In genomic region chr22:24791362-24791761, GRCh38 we compare ENCODE assay signal across 30 cellular contexts. TPM values are rescaled to one million over a fixed set of nuclear protein-coding genes. Genes with fewer than 3 reads are reported as not detected.
"Had no signal": no experiment of that assay in that cellular context is flagged by ENCODE, and none has a peak within 500 bp of the region (broad histone marks: within the 10 kb centered on the region; RNA-seq: fewer than 3 reads in every experiment).

No MANE protein-coding gene starts in this region.

- H3K27ac ChIP-seq: coronary artery, dorsolateral prefrontal cortex, epithelial cell of prostate, esophagus squamous epithelium, gastrocnemius medialis, heart right ventricle, left lung, lower lobe of right lung had no signal

- ATAC-seq: esophagus mucosa, gastrocnemius medialis, heart right ventricle, left cardiac atrium, left lung, left ventricle myocardium superior, lower lobe of right lung, mucosa of descending colon had no signal

- H3K36me3 Mint-ChIP-seq: mesothelial cell of epicardium had no signal

- DNase-seq: dermis blood vessel endothelial cell; dorsolateral prefrontal cortex; effector CD4-positive, alpha-beta T cell; effector memory CD4-positive, alpha-beta T cell; erythroblast; esophagus squamous epithelium; foreskin fibroblast; foreskin melanocyte; gastrocnemius medialis; glutamatergic neuron; head of caudate nucleus; heart right ventricle; hippocampal formation; left cardiac atrium; left lung; left ventricle myocardium superior; lower lobe of right lung; mesenchymal stem cell; mucosa of descending colon had no signal

- H3K36me3 ChIP-seq: esophagus squamous epithelium, gastrocnemius medialis, heart right ventricle, left lung, lower lobe of right lung had no signal

- H3K4me3 ChIP-seq: coronary artery, dorsolateral prefrontal cortex, esophagus squamous epithelium, gastrocnemius medialis, heart right ventricle, left lung, lower lobe of right lung, mucosa of descending colon had no signal

- H3K4me1 Mint-ChIP-seq: mesothelial cell of epicardium had no signal

- H3K9me3 ChIP-seq: esophagus squamous epithelium, gastrocnemius medialis, heart right ventricle, left lung, lower lobe of right lung, mucosa of descending colon had no signal

- FAIRE-seq: colon, islet of Langerhans, keratinocyte had no signal

- H3K9me3 Mint-ChIP-seq: mesothelial cell of epicardium had no signal

- H3K4me1 ChIP-seq: esophagus squamous epithelium, gastrocnemius medialis, heart right ventricle, left lung, lower lobe of right lung had no signal

- H3K4me3 Mint-ChIP-seq: mesothelial cell of epicardium had no signal

- H3K27ac Mint-ChIP-seq: mesothelial cell of epicardium had no signal

- H3K27me3 ChIP-seq: dorsolateral prefrontal cortex, esophagus squamous epithelium, gastrocnemius medialis, heart right ventricle, left lung had no signal

RNA-seq across cellular contexts. Expression of gene SGSM1, which starts 14.6 kb away (rescaled TPM):
- total RNA-seq: myocyte had no signal
- polyA plus RNA-seq: keratinocyte had no signal

RNA-seq across cellular contexts. Expression of gene PIWIL3, which starts 16.8 kb away (rescaled TPM):
- total RNA-seq: esophagus mucosa, esophagus squamous epithelium, gastrocnemius medialis, heart right ventricle, kidney epithelial cell, left cardiac atrium, left lung, left ventricle myocardium superior, lower lobe of right lung, lung microvascular endothelial cell, mesenteric fat pad, mesothelial cell of epicardium, mucosa of descending colon, myocyte had no signal
- polyA plus RNA-seq: heart right ventricle, keratinocyte had no signal
